Comparison of ENCODE assay signal across 24 cellular contexts in genomic region chr2:28210535-28210934, GRCh38.
"Had no signal": no experiment of that assay in that cellular context is flagged by ENCODE, and none has a peak within 500 bp of the region (broad histone marks: within the 10 kb centered on the region; RNA-seq: fewer than 3 reads in every experiment).

No MANE protein-coding gene starts in this region.

- DNase-seq: IMR-90, Karpas-422, KG1, MG63, NCI-H1092, NCI-H1105 treated with DMSO at 0.1 percent for 48 hours, NCI-H1417 treated with DMSO at 0.1 percent for 48 hours, NCI-H146, NCI-H1694 treated with DMSO at 0.1 percent for 48 hours, NCI-H1930, NCI-H2081, NCI-H2107, NCI-H226, NCI-H446, NCI-H510A, NCI-H524 treated with DMSO at 0.1 percent for 48 hours, NCI-H69, NCI-H774, Right ventricle myocardium superior, RPMI8226, SIG-M5 had no signal

- H3K4me3 ChIP-seq: MG63, SJSA1, SK-N-MC had no signal

- ATAC-seq: HepG2 had no signal

- H3K27me3 ChIP-seq: MG63, SJSA1 had no signal

- H3K36me3 ChIP-seq: MG63, SJSA1 had no signal

- H3K9me3 ChIP-seq: MG63, SJSA1 had no signal

- H3K27ac ChIP-seq: SJSA1, SK-N-MC had no signal
